Comparison of ENCODE assay signal across 1 cellular context in the genomic region with DNA sequence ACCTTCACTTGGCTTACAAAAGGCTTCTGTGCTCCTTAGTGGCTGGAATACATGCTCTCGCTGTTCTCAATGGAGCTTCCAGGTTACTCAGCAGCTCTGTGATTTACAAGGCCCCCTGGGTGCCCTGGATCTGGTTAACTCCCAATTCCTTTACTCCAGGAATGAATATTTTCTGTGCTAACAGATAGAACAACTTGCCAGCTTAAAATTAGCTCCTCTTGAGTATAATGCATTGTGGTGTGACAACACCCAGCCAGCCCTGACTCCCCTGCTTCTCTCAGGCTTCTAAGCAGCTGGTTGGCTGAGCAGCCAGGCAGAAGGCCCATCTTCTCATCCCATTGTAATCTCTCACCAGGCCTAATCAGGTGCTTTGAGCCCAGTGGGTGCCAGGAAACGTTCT.
TF ChIP-seq lines count a peak whose summit lies in the region.

No MANE protein-coding gene starts in this region.

TF ChIP-seq in WTC11, 78 proteins besides CTCF, POLR2A, EP300 and RAD21 (continued from another document):
- no peak for TF ChIP-seq ESRRA (CRISPR knock-in tag; IDR thresholded peaks at IDR 0.05; ENCODE audit: borderline replicate concordance)
